8 cellular contexts compared by ENCODE assay signal in genomic region chr2:38535745-38536506, GRCh38.
DNase-seq lines count a peak whose midpoint lies in the region; ATAC-seq and TF ChIP-seq lines count a peak whose summit lies in the region.

No MANE protein-coding gene starts in this region.

- intact Hi-C loops in right lobe of liver (cut with DNase I) = loop anchor here in 1 of 2 donors (10.0 kb wide), 1 partner anchor 199 kb away; no protein-coding TSS in a partner anchor

- DNase-seq in NCI-H2196 (lab: John Stamatoyannopoulos, UW; ENCODE audit: unreplicated experiment) (peak; percentile 76), coronary artery (ENCODE audit: low spot score) (no peak), right lobe of liver (peak; percentile 86 to 89 (median 87))
- peak; percentile 89 for DNase-seq in activated CD4-positive, alpha-beta T cell treated with anti-CD3 and anti-CD28 coated beads for 48 hours
- peak; percentile 87 for DNase-seq in stimulated activated CD4-positive, alpha-beta T cell treated with anti-CD3 and anti-CD28 coated beads, Interleukin-4, amount 100 ng/mL, for 1 hour

- no peaks in the 10 kb centered on the region for H3K4me1 ChIP-seq in right lobe of liver

- ATAC-seq in HG02840 (IDR thresholded peaks at IDR 0.05; ENCODE audit: low FRiP score, unreplicated experiment) = peak; percentile 50
- peak; percentile 98 to 99 (median 98) for ATAC-seq in right lobe of liver
- no peak for ATAC-seq in GM19035 (IDR thresholded peaks at IDR 0.05; ENCODE audit: unreplicated experiment)

- peak; percentile 94 for TF ChIP-seq CTCF in GM12875 (IDR thresholded peaks at IDR 0.05; ENCODE audit: borderline replicate concordance, insufficient read depth, low read depth, low read length)
- TF ChIP-seq CTCF in coronary artery (IDR thresholded peaks at IDR 0.05) = peak; percentile 94
- TF ChIP-seq CTCF in right lobe of liver (IDR thresholded peaks at IDR 0.05) = peak; percentile 90 to 94 (median 92)

- H3K27me3 ChIP-seq in right lobe of liver = no peaks in the 10 kb centered on the region

- H3K4me3 ChIP-seq in GM12875 (ENCODE audit: low read depth, low read length) (peak overlapping the region; percentile 45), coronary artery (peak overlapping the region; percentile 73), right lobe of liver (peak overlapping the region; percentile 44 to 69 (median 55))

- H3K27ac ChIP-seq in coronary artery (no peak overlapping the region), right lobe of liver (peak overlapping the region in 1 of 3 donors; percentile 55)

- 7% methylated on average over 12 of the region's 53 CpGs for WGBS in right lobe of liver (ENCODE audit: insufficient coverage, low coverage, low lambda C conversion rate, missing lambda C conversion rate)

- no peak for TF ChIP-seq POLR2A in right lobe of liver (IDR thresholded peaks at IDR 0.05)

- no peaks in the 10 kb centered on the region for H3K9me3 ChIP-seq in right lobe of liver

- no peaks in the 10 kb centered on the region for H3K36me3 ChIP-seq in right lobe of liver
